40 cellular contexts compared by ENCODE assay signal in genomic region chr18:44503854-44504253, GRCh38.
"Had no signal": no experiment of that assay in that cellular context is flagged by ENCODE, and none has a peak within 500 bp of the region (broad histone marks: within the 10 kb centered on the region; RNA-seq: fewer than 3 reads in every experiment).

No MANE protein-coding gene starts in this region.

- DNase-seq: activated B cell treated with CpG ODN at 0.5 μM for 24 hours; activated CD4-positive, alpha-beta memory T cell treated with anti-CD3 and anti-CD28 coated beads for 36 hours; activated CD4-positive, alpha-beta T cell treated with anti-CD3 and anti-CD28 coated beads for 4 hours; activated CD4-positive, alpha-beta T cell treated with anti-CD3 and anti-CD28 coated beads, Interleukin-2, amount 50 U/mL, for 1 hour; activated CD4-positive, CD25-positive, alpha-beta regulatory T cell treated with anti-CD3 and anti-CD28 coated beads, Interleukin-2, amount 50 U/mL, for 72 hours; activated CD8-positive, alpha-beta memory T cell treated with anti-CD3 and anti-CD28 coated beads for 24 hours; activated CD8-positive, alpha-beta memory T cell treated with anti-CD3 and anti-CD28 coated beads, Interleukin-2, amount 10 ng/mL, durations not matched to agents 7 days and 5 days; activated CD8-positive, alpha-beta memory T cell treated with anti-CD3 and anti-CD28 coated beads, Interleukin-2, amount 50 U/mL, for 48 hours; activated effector memory CD4-positive, alpha-beta T cell treated with Interleukin-2 at 50 U/mL for 16 hours; activated naive CD4-positive, alpha-beta T cell treated with anti-CD3 and anti-CD28 coated beads, Interleukin-2, amount 10 ng/mL, durations not matched to agents 7 days and 5 days; activated naive CD8-positive, alpha-beta T cell treated with anti-CD3 and anti-CD28 coated beads, Interleukin-2, amount 50 U/mL, for 24 hours; activated T-cell treated with anti-CD3 and anti-CD28 coated beads, Interleukin-2, amount 50 U/mL, for 48 hours; anterior cingulate cortex; central memory CD4-positive, alpha-beta T cell; Kasumi-1; KG1; MG63; MV-4-11; NCI-H1092; NCI-H187 treated with DMSO at 0.1 percent for 48 hours; NCI-H2081; NCI-H2171 treated with DMSO at 0.1 percent for 48 hours; NCI-H2227 treated with DMSO at 0.1 percent for 48 hours; NCI-H446; NCI-H510A treated with DMSO at 0.1 percent for 48 hours; NCI-H69; NCI-H82; NK-92 treated with Interleukin-12 subunit alpha and Interleukin-12 subunit beta, amount 100 ng/mL, for 24 hours; PC-3; Peyer's patch; RPMI8226; SHP77 treated with DMSO at 0.1 percent for 48 hours; SW 1271; T-helper 1 cell; T-helper 2 cell; T-helper 9 cell had no signal

- H3K27ac Mint-ChIP-seq: activated B cell treated with CpG ODN at 0.5 μM for 24 hours; activated CD4-positive, alpha-beta memory T cell treated with anti-CD3 and anti-CD28 coated beads for 36 hours; activated CD8-positive, alpha-beta memory T cell treated with anti-CD3 and anti-CD28 coated beads, Interleukin-2, amount 10 ng/mL, durations not matched to agents 7 days and 5 days; activated naive CD4-positive, alpha-beta T cell treated with anti-CD3 and anti-CD28 coated beads, Interleukin-2, amount 10 ng/mL, durations not matched to agents 7 days and 5 days; activated naive CD8-positive, alpha-beta T cell; activated naive CD8-positive, alpha-beta T cell treated with anti-CD3 and anti-CD28 coated beads, Interleukin-2, amount 50 U/mL, for 24 hours; brain had no signal

- H3K27ac ChIP-seq: Peyer's patch, SJSA1, VCaP had no signal

- H3K27me3 Mint-ChIP-seq: activated B cell treated with CpG ODN at 0.5 μM for 24 hours; activated CD4-positive, alpha-beta memory T cell treated with anti-CD3 and anti-CD28 coated beads for 36 hours; activated CD8-positive, alpha-beta memory T cell treated with anti-CD3 and anti-CD28 coated beads, Interleukin-2, amount 10 ng/mL, durations not matched to agents 7 days and 5 days; activated naive CD4-positive, alpha-beta T cell treated with anti-CD3 and anti-CD28 coated beads, Interleukin-2, amount 10 ng/mL, durations not matched to agents 7 days and 5 days; activated naive CD8-positive, alpha-beta T cell; activated naive CD8-positive, alpha-beta T cell treated with anti-CD3 and anti-CD28 coated beads, Interleukin-2, amount 50 U/mL, for 24 hours; brain had no signal

- H3K9me3 Mint-ChIP-seq: activated B cell treated with CpG ODN at 0.5 μM for 24 hours; activated CD4-positive, alpha-beta memory T cell treated with anti-CD3 and anti-CD28 coated beads for 36 hours; activated naive CD4-positive, alpha-beta T cell treated with anti-CD3 and anti-CD28 coated beads, Interleukin-2, amount 10 ng/mL, durations not matched to agents 7 days and 5 days; activated naive CD8-positive, alpha-beta T cell treated with anti-CD3 and anti-CD28 coated beads, Interleukin-2, amount 50 U/mL, for 24 hours; brain had no signal

- H3K4me1 Mint-ChIP-seq: brain had no signal

- ATAC-seq: activated CD8-positive, alpha-beta memory T cell treated with anti-CD3 and anti-CD28 coated beads, Interleukin-2, amount 10 ng/mL, durations not matched to agents 7 days and 5 days; activated naive CD8-positive, alpha-beta T cell treated with anti-CD3 and anti-CD28 coated beads, Interleukin-2, amount 50 U/mL, for 24 hours; PC-3 had no signal

- H3K27me3 ChIP-seq: MG63, Peyer's patch, SJSA1 had no signal

- H3K4me3 Mint-ChIP-seq: activated B cell treated with CpG ODN at 0.5 μM for 24 hours; activated CD4-positive, alpha-beta memory T cell treated with anti-CD3 and anti-CD28 coated beads for 36 hours; activated CD8-positive, alpha-beta memory T cell treated with anti-CD3 and anti-CD28 coated beads, Interleukin-2, amount 10 ng/mL, durations not matched to agents 7 days and 5 days; activated naive CD4-positive, alpha-beta T cell treated with anti-CD3 and anti-CD28 coated beads, Interleukin-2, amount 10 ng/mL, durations not matched to agents 7 days and 5 days; activated naive CD8-positive, alpha-beta T cell; activated naive CD8-positive, alpha-beta T cell treated with anti-CD3 and anti-CD28 coated beads, Interleukin-2, amount 50 U/mL, for 24 hours; brain had no signal

- H3K36me3 ChIP-seq: MG63, Peyer's patch, SJSA1 had no signal

- H3K36me3 Mint-ChIP-seq: activated CD4-positive, alpha-beta memory T cell treated with anti-CD3 and anti-CD28 coated beads for 36 hours; activated naive CD4-positive, alpha-beta T cell treated with anti-CD3 and anti-CD28 coated beads, Interleukin-2, amount 10 ng/mL, durations not matched to agents 7 days and 5 days; activated naive CD8-positive, alpha-beta T cell; brain had no signal

- H3K4me3 ChIP-seq: MG63, Peyer's patch, SJSA1 had no signal
